ENCODE assay signal across 14 cellular contexts in genomic region chr17:29283496-29283895, GRCh38. TPM values are rescaled to one million over a fixed set of nuclear protein-coding genes. Genes with fewer than 3 reads are reported as not detected.
DNase-seq lines count a peak whose midpoint lies in the region; ATAC-seq and TF ChIP-seq lines count a peak whose summit lies in the region.
"Had no signal": no experiment of that assay in that cellular context is flagged by ENCODE, and none has a peak within 500 bp of the region (broad histone marks: within the 10 kb centered on the region; RNA-seq: fewer than 3 reads in every experiment).

No MANE protein-coding gene starts in this region.

- H3K9me2 ChIP-seq in SU-DHL-6 (replicated peaks; ENCODE audit: insufficient read depth, low read length): no peaks in the 10 kb centered on the region

- H3K79me2 ChIP-seq in SU-DHL-6 (ENCODE audit: insufficient read depth, low read length): peaks cover 100% of the 10 kb centered on the region

- no peaks in the 10 kb centered on the region for H3K27me3 ChIP-seq in SU-DHL-6 (ENCODE audit: low read length)

- DNase-seq in AG09319 (ENCODE audit: extremely low read depth, low read depth) (no peak), G401 (ENCODE audit: low spot score) (peak; percentile 36), fibroblast of villous mesenchyme (ENCODE audit: low read depth) (no peak), NCI-H1105 treated with DMSO at 0.1 percent for 48 hours (lab: John Stamatoyannopoulos, UW) (no peak), glomerular visceral epithelial cell (ENCODE audit: extremely low spot score) (no peak), HPDE6-E6E7 (ENCODE audit: extremely low spot score) (no peak)
- DNase-seq: MM.1S, NCI-H748 treated with DMSO at 0.1 percent for 48 hours, T-helper 9 cell had no signal

- no peak overlapping the region for H3K4me2 ChIP-seq in SU-DHL-6 (ENCODE audit: low read depth, low read length, poor library complexity, severe bottlenecking)
- H3K4me2 ChIP-seq: smooth muscle cell had no signal

- peaks cover 73% of the 10 kb centered on the region for H4K20me1 ChIP-seq in SU-DHL-6 (ENCODE audit: low read depth, low read length)

- no peak overlapping the region for H3K9ac ChIP-seq in SU-DHL-6 (ENCODE audit: low read length)

- H3F3A ChIP-seq in SU-DHL-6 (ENCODE audit: insufficient read depth): peaks cover 7% of the 10 kb centered on the region; the same call in 1 of the 2 replicates

- no peak overlapping the region for H3K27ac ChIP-seq in SU-DHL-6 (ENCODE audit: low read depth, low read length)

- in situ Hi-C loops in G401 (cut with HindIII; ENCODE audit: low sequenced_read_pairs): no loop called here

- peaks cover 45% of the 10 kb centered on the region for H3K36me3 ChIP-seq in SU-DHL-6 (ENCODE audit: low read length)

- H3K9me3 ChIP-seq in SU-DHL-6 (ENCODE audit: insufficient read depth, low read length): no peaks in the 10 kb centered on the region
- H3K9me3 ChIP-seq: HAP-1 had no signal

- TF ChIP-seq CTCF in AG09319 (IDR thresholded peaks at IDR 0.05; ENCODE audit: low read depth, low read length): peak; percentile 41
- TF ChIP-seq CTCF in SU-DHL-6 (IDR thresholded peaks at IDR 0.05; ENCODE audit: insufficient read depth, low read length, poor library complexity, severe bottlenecking): peak; percentile 12
- TF ChIP-seq CTCF in fibroblast of villous mesenchyme (IDR thresholded peaks at IDR 0.05; ENCODE audit: insufficient read depth, low read depth, low read length): peak; percentile 8

- H2AFZ ChIP-seq in SU-DHL-6 (ENCODE audit: low read depth, low read length, severe bottlenecking): no peak overlapping the region

- H3K4me3 ChIP-seq in SU-DHL-6 (ENCODE audit: insufficient read depth, low read length, poor library complexity, severe bottlenecking) (no peak overlapping the region), fibroblast of villous mesenchyme (ENCODE audit: low read depth, low read length) (no peak overlapping the region)
- H3K4me3 ChIP-seq: HAP-1, smooth muscle cell had no signal

- no peak for ATAC-seq in GM19023 (IDR thresholded peaks at IDR 0.05; ENCODE audit: unreplicated experiment)

RNA-seq across cellular contexts. Expression of gene NUFIP2, which starts 10.5 kb away (rescaled TPM):
- total RNA-seq in G401 (2014; rRNA removed; shearing (Covaris generic)): 22.3 and 30.8 TPM in 2 replicates
- total RNA-seq in fibroblast of villous mesenchyme: 39.0 and 67.4 TPM in 2 replicates

RNA-seq across cellular contexts. Expression of gene CRYBA1, which starts 36.8 kb away (rescaled TPM):
- 0.43 TPM in 1 of 2 replicates, not detected in the other for total RNA-seq in G401 (2014; rRNA removed; shearing (Covaris generic))
- total RNA-seq in fibroblast of villous mesenchyme: 0.43 TPM in 1 of 2 replicates, not detected in the other
- total RNA-seq: cerebellum, smooth muscle cell had no signal
